11 cellular contexts compared by ENCODE assay signal in the genomic region with DNA sequence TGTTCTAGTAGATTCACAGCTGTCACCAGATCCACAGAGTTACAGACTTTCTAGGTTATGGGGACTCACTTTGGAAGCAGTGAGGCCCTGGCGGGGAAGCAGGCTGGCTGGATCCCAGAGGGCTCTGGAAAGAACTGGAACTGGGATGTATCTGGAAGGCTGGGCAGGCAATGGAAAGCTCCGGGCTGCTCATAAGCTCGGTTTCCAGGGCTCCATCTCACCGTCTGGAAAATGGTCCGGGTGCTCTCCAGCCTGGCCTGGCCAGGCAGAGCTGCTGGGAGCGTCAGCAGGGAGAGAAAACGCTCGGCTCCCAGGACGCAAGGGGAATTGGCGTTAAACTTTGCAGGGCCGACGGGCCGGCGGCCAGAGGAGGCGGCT. TPM values are rescaled to one million over a fixed set of nuclear protein-coding genes. Genes with fewer than 3 reads are reported as not detected.
DNase-seq lines count a peak whose midpoint lies in the region; TF ChIP-seq lines count a peak whose summit lies in the region.
"Had no signal": no experiment of that assay in that cellular context is flagged by ENCODE, and none has a peak within 500 bp of the region (broad histone marks: within the 10 kb centered on the region; RNA-seq: fewer than 3 reads in every experiment).

No MANE protein-coding gene starts in this region.

- no peak overlapping the region for H3K14ac ChIP-seq in trophoblast cell (ENCODE audit: low read length)

- H3K4me3 Mint-ChIP-seq in CD14-positive monocyte: peak overlapping the region; percentile 76 to 85

- H3K27ac Mint-ChIP-seq in CD14-positive monocyte: peak overlapping the region in 3 of 7 donors; percentile 5 to 40 (median 15)

- H3K79me2 ChIP-seq in trophoblast cell (ENCODE audit: control insufficient read depth, insufficient read depth, low read length, poor library complexity): no peaks in the 10 kb centered on the region
- H3K79me2 ChIP-seq in MM.1S (ENCODE audit: low read length): no peaks in the 10 kb centered on the region

- no peaks in the 10 kb centered on the region for H3K36me3 Mint-ChIP-seq in CD14-positive monocyte

- no peak overlapping the region for H2BK12ac ChIP-seq in trophoblast cell (ENCODE audit: low read length)

- H2AK5ac ChIP-seq in trophoblast cell (ENCODE audit: low read length): no peak overlapping the region

- H3K4me1 ChIP-seq in left ventricle myocardium inferior: peaks cover 20% of the 10 kb centered on the region
- peaks cover 6% of the 10 kb centered on the region in 2 experiments for H3K4me1 ChIP-seq in trophoblast cell (ENCODE audit: control insufficient read depth in 1 of 2, insufficient read depth in 2 of 2, low read length in 2 of 2)
- H3K4me1 ChIP-seq in MM.1S (ENCODE audit: low read length): no peaks in the 10 kb centered on the region

- H3K9ac ChIP-seq in trophoblast cell (ENCODE audit: low read length): no peak overlapping the region
- H3K9ac ChIP-seq in MM.1S (ENCODE audit: low read length): no peak overlapping the region

- H3K27me3 Mint-ChIP-seq in CD14-positive monocyte (ENCODE audit: low read depth in 3 of 3): peaks cover 27 to 49% (median 47%) of the 10 kb centered on the region in 3 donors

- H3K4me2 ChIP-seq in trophoblast cell (ENCODE audit: low read length) (peak overlapping the region; percentile 62), MM.1S (ENCODE audit: low read depth, low read length) (no peak overlapping the region)

- no peak for DNase-seq in CD14-positive monocyte (ENCODE audit: low spot score)
- DNase-seq in NCI-H446 (lab: John Stamatoyannopoulos, UW): peak; percentile 68 to 86
- peak; percentile 13 for DNase-seq in left ventricle myocardium inferior
- DNase-seq in trophoblast cell: no peak
- no peak for DNase-seq in posterior vena cava (ENCODE audit: low spot score)
- no peak for DNase-seq in SHP77 treated with DMSO at 0.1 percent for 48 hours (lab: John Stamatoyannopoulos, UW)
- no peak for DNase-seq in epidermal melanocyte (ENCODE audit: insufficient read length, low spot score)
- DNase-seq in MM.1S: no peak
- DNase-seq: kidney, NCI-H187 had no signal

- no peaks in the 10 kb centered on the region for H3K9me2 ChIP-seq in MM.1S (replicated peaks; ENCODE audit: insufficient read depth, low read length)

- no peak overlapping the region for H2BK120ac ChIP-seq in trophoblast cell (ENCODE audit: insufficient read depth, low read length, poor library complexity)

- H3K23ac ChIP-seq in trophoblast cell (ENCODE audit: low read length): no peak overlapping the region

- H2AFZ ChIP-seq in trophoblast cell (ENCODE audit: insufficient read depth, low read length, poor library complexity): no peak overlapping the region
- H2AFZ ChIP-seq in MM.1S (ENCODE audit: low read length): no peak overlapping the region

- TF ChIP-seq CTCF in CD14-positive monocyte (IDR thresholded peaks at IDR 0.05) (no peak), left ventricle myocardium inferior (IDR thresholded peaks at IDR 0.05; ENCODE audit: borderline replicate concordance) (no peak), MM.1S (IDR thresholded peaks at IDR 0.05; ENCODE audit: low read length) (no peak)

- H3K27ac ChIP-seq in left ventricle myocardium inferior (replicated peaks) (no peak overlapping the region), trophoblast cell (ENCODE audit: low read depth, low read length) (no peak overlapping the region), MM.1S (ENCODE audit: low read length) (no peak overlapping the region)

- WGBS in trophoblast cell (ENCODE audit: extremely low coverage, insufficient coverage, insufficient read length): no CpG with 5 or more reads among the region's 15 CpGs

- no peaks in the 10 kb centered on the region for H4K20me1 ChIP-seq in MM.1S (ENCODE audit: insufficient read depth, low read length)

- no peak overlapping the region for H4K91ac ChIP-seq in trophoblast cell (ENCODE audit: low read depth, low read length)

- no peak overlapping the region for H4K12ac ChIP-seq in trophoblast cell (ENCODE audit: low read depth, low read length)

- H3K9me3 Mint-ChIP-seq in CD14-positive monocyte: peaks cover 0 to 10% (median 2%) of the 10 kb centered on the region in 7 donors

- H3K36me3 ChIP-seq in left ventricle myocardium inferior (no peaks in the 10 kb centered on the region), trophoblast cell (ENCODE audit: control insufficient read depth in 1 of 2, insufficient read depth in 2 of 2, low read length in 2 of 2) (no peaks in the 10 kb centered on the region), MM.1S (replicated peaks; ENCODE audit: insufficient read depth, low read length) (no peaks in the 10 kb centered on the region)

- H2BK5ac ChIP-seq in trophoblast cell (ENCODE audit: low read depth, low read length, poor library complexity): no peak overlapping the region

- H3K18ac ChIP-seq in trophoblast cell (ENCODE audit: low read length): no peak overlapping the region

- H3K27me3 ChIP-seq in left ventricle myocardium inferior (ENCODE audit: low read depth): peaks cover 100% of the 10 kb centered on the region
- H3K27me3 ChIP-seq in trophoblast cell (ENCODE audit: insufficient read depth, low read length): peaks cover 31% of the 10 kb centered on the region
- H3K27me3 ChIP-seq in MM.1S (replicated peaks; ENCODE audit: insufficient read depth, low read length): peaks cover 63% of the 10 kb centered on the region

- no peak overlapping the region for H4K8ac ChIP-seq in trophoblast cell (ENCODE audit: low read depth, low read length)

- H3K79me1 ChIP-seq in trophoblast cell (ENCODE audit: low read length): no peaks in the 10 kb centered on the region

- H3K4me1 Mint-ChIP-seq in CD14-positive monocyte: peaks cover 27% of the 10 kb centered on the region

- no peaks in the 10 kb centered on the region for H3F3A ChIP-seq in MM.1S (ENCODE audit: insufficient read depth, low read length)

- peak overlapping the region; percentile 65 for H3K4me3 ChIP-seq in left ventricle myocardium inferior
- H3K4me3 ChIP-seq in trophoblast cell (ENCODE audit: low read depth, low read length): no peak overlapping the region
- no peak overlapping the region for H3K4me3 ChIP-seq in MM.1S (ENCODE audit: low read length)

- intact Hi-C loops in CD14-positive monocyte (cut with micrococcal nuclease) (no loop called here), left ventricle myocardium inferior (cut with micrococcal nuclease) (no loop called here), posterior vena cava (cut with DNase I) (no loop called here)

- H3K9me3 ChIP-seq in left ventricle myocardium inferior (replicated peaks): no peaks in the 10 kb centered on the region
- H3K9me3 ChIP-seq in trophoblast cell (ENCODE audit: insufficient read depth, low read depth, low read length): peaks cover 4% of the 10 kb centered on the region
- H3K9me3 ChIP-seq in MM.1S (replicated peaks; ENCODE audit: insufficient read depth, low read length): no peaks in the 10 kb centered on the region

- H3K4ac ChIP-seq in trophoblast cell (ENCODE audit: low read depth, low read length): no peak overlapping the region

RNA-seq across cellular contexts. Expression of gene SEZ6L, which starts 0.3 kb away (rescaled TPM):
- under 1 TPM; 0.43 to 0.71 TPM for polyA plus RNA-seq in CD14-positive monocyte
- 0.16 TPM for total RNA-seq in left ventricle myocardium inferior
- polyA plus RNA-seq in trophoblast cell (2013): 0.07 and 0.08 TPM in 2 replicates
- under 1 TPM; 0.09 to 0.14 TPM for total RNA-seq in posterior vena cava
- total RNA-seq: bronchial epithelial cell had no signal

Comparison
In these comparisons a context has a peak if more than half of its experiments do, and no peak if none do; other contexts are left out.
1. DNase-seq: peak in NCI-H446 (2 of 2) and left ventricle myocardium inferior (single experiment); none in CD14-positive monocyte (single experiment), trophoblast cell (0 of 2), posterior vena cava (single experiment), SHP77 treated with DMSO at 0.1 percent for 48 hours (single experiment), epidermal melanocyte (single experiment) and MM.1S (single experiment).